8 cellular contexts compared by ENCODE assay signal in the genomic region with DNA sequence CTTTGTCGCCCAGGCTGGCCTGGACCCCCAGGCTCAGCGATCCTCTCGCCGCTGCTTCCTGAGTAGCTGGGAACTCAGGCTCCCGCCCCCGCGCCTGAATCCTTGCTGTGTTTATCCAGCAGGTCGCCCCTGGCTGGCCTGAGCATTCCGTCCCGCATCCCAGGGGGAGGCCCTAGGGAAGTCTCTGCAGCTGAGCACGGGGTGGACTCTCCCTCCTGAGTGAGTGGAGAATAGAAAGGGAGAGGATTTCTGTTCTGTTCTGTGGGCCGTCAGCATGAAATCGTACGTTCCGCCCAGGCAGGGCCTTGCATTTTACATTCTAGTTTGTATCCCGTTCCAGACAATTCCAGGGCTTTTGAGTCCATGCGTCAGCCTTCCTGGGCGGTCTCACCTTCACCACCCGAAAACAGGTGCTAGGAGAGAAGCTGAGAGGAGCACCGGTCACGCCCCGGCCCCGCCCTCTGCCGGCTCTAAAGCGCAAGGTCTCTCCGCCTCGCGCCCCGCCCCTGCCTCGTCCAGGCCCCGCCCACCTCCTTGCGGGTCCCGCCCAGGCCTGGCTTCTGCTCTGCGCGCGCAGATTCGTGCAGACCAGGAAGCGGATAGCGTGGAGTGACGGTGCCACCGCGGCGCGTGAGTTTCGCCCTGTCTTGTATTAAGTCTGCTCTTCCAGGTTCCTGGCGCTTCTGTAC.
DNase-seq lines count a peak whose midpoint lies in the region; ATAC-seq and TF ChIP-seq lines count a peak whose summit lies in the region.

Gene ZNF761, plus strand, starts transcription at position 586 of the 689 bp plus-strand sequence. CDS start 15,285 bp downstream, outside the sequence.

- DNase-seq in NCI-H510A (lab: John Stamatoyannopoulos, UW) (peak; percentile 84), coronary artery (ENCODE audit: low spot score) (peak; percentile 96), left kidney (ENCODE audit: low read depth, low spot score) (peak; percentile 98)
- peak; percentile 97 to 98 for DNase-seq in activated CD4-positive, alpha-beta T cell treated with anti-CD3 and anti-CD28 coated beads for 4 hours
- DNase-seq in stimulated activated CD4-positive, alpha-beta T cell treated with anti-CD3 and anti-CD28 coated beads, Interleukin-1b, Interleukin-23, amount 100 ng/mL, for 48 hours: peak; percentile 96

- H3K4me3 ChIP-seq in BLaER1 (peak within 1 kb of the TSS; percentile 93), coronary artery (peak within 1 kb of the TSS; percentile 89)

- H3K9me3 ChIP-seq in BLaER1: peaks cover 19% of the 10 kb centered on the region

- H3K4me1 ChIP-seq in BLaER1: peaks cover 14% of the 10 kb centered on the region

- peak within 1 kb of the TSS; percentile 86 for H3K27ac ChIP-seq in BLaER1
- H3K27ac ChIP-seq in coronary artery: peak within 1 kb of the TSS; percentile 32 to 80

- H3K27me3 ChIP-seq in BLaER1: no peaks in the 10 kb centered on the region

- no peak for TF ChIP-seq CTCF in coronary artery (IDR thresholded peaks at IDR 0.05)

- peak within 1 kb of the TSS; percentile 92 for H3K9ac ChIP-seq in BLaER1

- peak; percentile 80 for TF ChIP-seq POLR2A in GM19193 (IDR thresholded peaks at IDR 0.05; ENCODE audit: extremely low read depth, insufficient read depth, insufficient read length)

- no peaks in the 10 kb centered on the region for H4K20me1 ChIP-seq in BLaER1

- H3K4me2 ChIP-seq in BLaER1: peak within 1 kb of the TSS; percentile 87

- peaks cover 31% of the 10 kb centered on the region for H3K36me3 ChIP-seq in BLaER1

- ATAC-seq in HG03432 (IDR thresholded peaks at IDR 0.05; ENCODE audit: unreplicated experiment): peak; percentile 97

Comparison
In these comparisons a context has a peak if more than half of its experiments do, and no peak if none do; other contexts are left out.
1. Peak in every context shown above with its lines: DNase-seq, ATAC-seq, H3K4me3 ChIP-seq and H3K27ac ChIP-seq.